In the genomic region with DNA sequence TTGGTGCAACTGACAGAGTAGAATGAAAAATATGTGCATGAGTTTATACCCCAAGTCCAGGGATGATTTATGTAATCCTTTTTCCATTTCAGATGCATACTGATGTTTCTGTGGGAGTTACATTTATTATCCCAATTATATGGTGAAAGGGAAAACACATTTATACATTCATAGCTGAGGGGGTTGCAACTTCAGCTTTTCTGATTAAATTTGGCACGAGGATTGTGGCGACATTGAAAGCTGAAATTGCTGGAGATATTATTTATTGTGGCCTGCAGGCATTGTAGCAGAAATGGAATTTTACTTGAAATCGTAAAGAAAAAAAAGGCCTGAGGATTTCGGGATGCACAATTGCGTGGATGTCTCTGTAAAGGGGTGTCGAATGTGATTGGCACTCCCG, we compare ENCODE assay signal across 40 cellular contexts. TPM values are rescaled to one million over a fixed set of nuclear protein-coding genes. Genes with fewer than 3 reads are reported as not detected.
"Had no signal": no experiment of that assay in that cellular context is flagged by ENCODE, and none has a peak within 500 bp of the region (broad histone marks: within the 10 kb centered on the region; RNA-seq: fewer than 3 reads in every experiment).

No MANE protein-coding gene starts in this region.

- H3K9ac ChIP-seq: KMS-11 had no signal

- H3K27ac ChIP-seq: KMS-11 had no signal

- H3K9me3 ChIP-seq: MG63 had no signal

- H3K4me2 ChIP-seq: KMS-11 had no signal

- DNase-seq: Karpas-422, Kasumi-1, KG1, MG63, MM.1S, MV-4-11, NCI-H1048, NCI-H1092, NCI-H1092 treated with DMSO at 0.1 percent for 48 hours, NCI-H1105, NCI-H1105 treated with DMSO at 0.1 percent for 48 hours, NCI-H1417, NCI-H1417 treated with DMSO at 0.1 percent for 48 hours, NCI-H1436, NCI-H1436 treated with DMSO at 0.1 percent for 48 hours, NCI-H146, NCI-H1694, NCI-H1694 treated with DMSO at 0.1 percent for 48 hours, NCI-H187, NCI-H187 treated with DMSO at 0.1 percent for 48 hours, NCI-H1930, NCI-H2029, NCI-H2029 treated with DMSO at 0.1 percent for 48 hours, NCI-H2081, NCI-H2081 treated with DMSO at 0.1 percent for 48 hours, NCI-H2107, NCI-H2171, NCI-H2171 treated with DMSO at 0.1 percent for 48 hours, NCI-H2227 treated with DMSO at 0.1 percent for 48 hours, NCI-H226, NCI-H345, NCI-H446, NCI-H446 treated with DMSO at 0.1 percent for 48 hours, NCI-H510A, NCI-H510A treated with DMSO at 0.1 percent for 48 hours had no signal

- H3K36me3 ChIP-seq: MG63 had no signal

- H3K4me3 ChIP-seq: MG63 had no signal

RNA-seq across cellular contexts. Expression of a gene that starts 31.5 kb away (rescaled TPM):
- total RNA-seq: LHCN-M2, M059J, MCF 10A, NCI-H460 had no signal
